11 cellular contexts compared by ENCODE assay signal in genomic region chr2:216688731-216689360, GRCh38. TPM values are rescaled to one million over a fixed set of nuclear protein-coding genes. Genes with fewer than 3 reads are reported as not detected.
A peak's percentile ranks its signal among the peaks of the same experiment; 100 is the strongest.
DNase-seq lines count a peak whose midpoint lies in the region; ATAC-seq and TF ChIP-seq lines count a peak whose summit lies in the region.
"Had no signal": no experiment of that assay in that cellular context is flagged by ENCODE, and none has a peak within 500 bp of the region (broad histone marks: within the 10 kb centered on the region; RNA-seq: fewer than 3 reads in every experiment).

No MANE protein-coding gene starts in this region.

- peaks cover 0 to 1% of the 10 kb centered on the region in 2 donors for H3K9me3 ChIP-seq in neuronal stem cell (replicated peaks in 1 of 2; ENCODE audit: control insufficient read depth in 2 of 2, insufficient read depth in 1 of 2, low read depth in 1 of 2, low read length in 2 of 2)
- no peaks in the 10 kb centered on the region for H3K9me3 ChIP-seq in body of pancreas

- H3K27me3 ChIP-seq in neuronal stem cell (ENCODE audit: control insufficient read depth in 3 of 3, insufficient read depth in 3 of 3, low read depth in 1 of 3, low read length in 3 of 3) (no peaks in the 10 kb centered on the region), body of pancreas (peaks cover 3 to 16% of the 10 kb centered on the region in 2 donors)

- H3K23ac ChIP-seq in neuronal stem cell (ENCODE audit: low read depth, low read length, poor library complexity): no peak overlapping the region

- no peak overlapping the region for H2BK12ac ChIP-seq in neuronal stem cell (ENCODE audit: low read length)

- DNase-seq in AG10803 (ENCODE audit: low read depth): peak; percentile 24
- DNase-seq in OCI-M1 (lab: John Stamatoyannopoulos, UW): peak; percentile 41
- DNase-seq in fibroblast of the aortic adventitia (ENCODE audit: low read depth): peak; percentile 44
- DNase-seq in neuronal stem cell (ENCODE audit: low spot score): no peak
- no peak for DNase-seq in body of pancreas
- no peak for DNase-seq in stimulated activated CD4-positive, alpha-beta T cell treated with anti-CD3 and anti-CD28 coated beads, Interleukin-15, amount 100 ng/mL, for 24 hours
- DNase-seq in NCI-H146 (lab: John Stamatoyannopoulos, UW): no peak
- no peak for DNase-seq in NCI-H187 (lab: John Stamatoyannopoulos, UW)
- DNase-seq: activated CD8-positive, alpha-beta T cell treated with anti-CD3 and anti-CD28 coated beads for 36 hours; kidney glomerular epithelial cell; naive thymus-derived CD8-positive, alpha-beta T cell had no signal

- intact Hi-C loops in body of pancreas (cut with DNase I): loop anchor here (10.0 kb wide), 1 partner anchor 1026 kb away; no protein-coding TSS in a partner anchor

- no peak overlapping the region for H3K9ac ChIP-seq in neuronal stem cell (ENCODE audit: low read depth, low read length, poor library complexity)

- H4K91ac ChIP-seq in neuronal stem cell (ENCODE audit: low read depth, low read length, poor library complexity): no peak overlapping the region

- H3K4me2 ChIP-seq in neuronal stem cell (ENCODE audit: insufficient read depth, low read length, poor library complexity, severe bottlenecking): no peak overlapping the region

- no peak for TF ChIP-seq CTCF in AG10803 (conservative IDR thresholded peaks at IDR 0.05; ENCODE audit: low read length)
- no peak for TF ChIP-seq CTCF in fibroblast of the aortic adventitia (IDR thresholded peaks at IDR 0.05; ENCODE audit: insufficient read depth, low read length)
- TF ChIP-seq CTCF in body of pancreas (IDR thresholded peaks at IDR 0.05): no peak

- peaks cover 9% of the 10 kb centered on the region for H3K79me1 ChIP-seq in neuronal stem cell (ENCODE audit: low read depth, low read length)

- H2BK120ac ChIP-seq in neuronal stem cell (ENCODE audit: low read depth, low read length): no peak overlapping the region

- peaks cover 19 to 22% of the 10 kb centered on the region in 2 donors for H3K4me1 ChIP-seq in neuronal stem cell (ENCODE audit: control insufficient read depth in 2 of 2, insufficient read depth in 1 of 2, low read depth in 1 of 2, low read length in 2 of 2)
- H3K4me1 ChIP-seq in body of pancreas: peaks cover 24% of the 10 kb centered on the region

- H2AFZ ChIP-seq in neuronal stem cell (ENCODE audit: low read length): no peak overlapping the region

- no peak for TF ChIP-seq POLR2A in body of pancreas (IDR thresholded peaks at IDR 0.05)

- H3K36me3 ChIP-seq in neuronal stem cell (replicated peaks in 1 of 2; ENCODE audit: control insufficient read depth in 2 of 2, insufficient read depth in 2 of 2, low read length in 2 of 2) (peaks cover 35 to 62% of the 10 kb centered on the region in 2 donors), body of pancreas (replicated peaks in 1 of 2; ENCODE audit: insufficient read depth in 1 of 2, low read depth in 2 of 2) (no peaks in the 10 kb centered on the region)

- no CpG with 5 or more reads among the region's 9 CpGs for WGBS in neuronal stem cell (ENCODE audit: extremely low coverage in 2 of 2, insufficient read length in 2 of 2, insufficient replicate concordance in 1 of 2), 2 donors
- WGBS in body of pancreas, 2 donors: 73 to 76% methylated on average over 8 to 9 of the region's 9 CpGs

- ATAC-seq in body of pancreas: no peak
- ATAC-seq: activated CD8-positive, alpha-beta T cell treated with anti-CD3 and anti-CD28 coated beads for 36 hours; naive thymus-derived CD8-positive, alpha-beta T cell had no signal

- no peak overlapping the region for H2AK5ac ChIP-seq in neuronal stem cell (ENCODE audit: low read depth, low read length)

- peak overlapping the region; percentile 29 for H3K18ac ChIP-seq in neuronal stem cell (ENCODE audit: low read length)

- H3K27ac ChIP-seq in neuronal stem cell (replicated peaks; ENCODE audit: low read length) (peak overlapping the region; percentile 29), body of pancreas (no peak overlapping the region)

- no peak overlapping the region for H3K4me3 ChIP-seq in AG10803 (ENCODE audit: low read length)
- H3K4me3 ChIP-seq in fibroblast of the aortic adventitia (ENCODE audit: low read depth, low read length): no peak overlapping the region
- no peak overlapping the region for H3K4me3 ChIP-seq in neuronal stem cell (ENCODE audit: low read length in 2 of 2)
- H3K4me3 ChIP-seq in body of pancreas: no peak overlapping the region

- H2BK15ac ChIP-seq in neuronal stem cell (ENCODE audit: low read length): no peak overlapping the region

- no peak overlapping the region for H3K14ac ChIP-seq in neuronal stem cell (ENCODE audit: low read length)

- H4K8ac ChIP-seq in neuronal stem cell (ENCODE audit: low read depth, low read length): peak overlapping the region; percentile 45

- no peak overlapping the region for H3K4ac ChIP-seq in neuronal stem cell (ENCODE audit: low read length)

- H2BK5ac ChIP-seq in neuronal stem cell (ENCODE audit: low read length): no peak overlapping the region

RNA-seq across cellular contexts. Expression of gene IGFBP5, which starts 6.5 kb away (rescaled TPM):
- total RNA-seq in fibroblast of the aortic adventitia (ENCODE audit: low replicate concordance) (334 and 616 TPM in 2 replicates), body of pancreas (100 to 1,000 TPM in 1 of 2 donors, 10 to 100 TPM in 1; 35.8 to 415 TPM)
- polyA plus RNA-seq in neuronal stem cell (2013, experiment 1 of 2): 280 TPM
- polyA plus RNA-seq in neuronal stem cell (2013, experiment 2 of 2): 290 TPM
- total RNA-seq: activated CD8-positive, alpha-beta T cell treated with anti-CD3 and anti-CD28 coated beads for 36 hours; naive thymus-derived CD8-positive, alpha-beta T cell had no signal
- polyA plus RNA-seq: naive thymus-derived CD8-positive, alpha-beta T cell had no signal

RNA-seq across cellular contexts. Expression of gene IGFBP2, which starts 55.6 kb away (rescaled TPM):
- 1.1 and 10.6 TPM in 2 replicates for total RNA-seq in fibroblast of the aortic adventitia (ENCODE audit: low replicate concordance)
- polyA plus RNA-seq in neuronal stem cell (2013, experiment 1 of 2): 479 TPM
- 466 TPM for polyA plus RNA-seq in neuronal stem cell (2013, experiment 2 of 2)
- 100 to 1,000 TPM; 129 to 170 TPM for total RNA-seq in body of pancreas
- total RNA-seq: naive thymus-derived CD8-positive, alpha-beta T cell had no signal

Comparison
In these comparisons a context has a peak if more than half of its experiments do, and no peak if none do; other contexts are left out.
1. DNase-seq: peak in AG10803 (single experiment), OCI-M1 (single experiment) and fibroblast of the aortic adventitia (single experiment); none in neuronal stem cell (single experiment), body of pancreas (0 of 4), stimulated activated CD4-positive, alpha-beta T cell treated with anti-CD3 and anti-CD28 coated beads, Interleukin-15, amount 100 ng/mL, for 24 hours (single experiment), NCI-H146 (single experiment) and NCI-H187 (0 of 2).
2. RNA of gene IGFBP2, which starts 55.6 kb away (total RNA-seq): 129 to 170 TPM in body of pancreas; 1.1 to 10.6 TPM in fibroblast of the aortic adventitia; every median in the first group is over 10 times any median in the second.